In the genomic region with DNA sequence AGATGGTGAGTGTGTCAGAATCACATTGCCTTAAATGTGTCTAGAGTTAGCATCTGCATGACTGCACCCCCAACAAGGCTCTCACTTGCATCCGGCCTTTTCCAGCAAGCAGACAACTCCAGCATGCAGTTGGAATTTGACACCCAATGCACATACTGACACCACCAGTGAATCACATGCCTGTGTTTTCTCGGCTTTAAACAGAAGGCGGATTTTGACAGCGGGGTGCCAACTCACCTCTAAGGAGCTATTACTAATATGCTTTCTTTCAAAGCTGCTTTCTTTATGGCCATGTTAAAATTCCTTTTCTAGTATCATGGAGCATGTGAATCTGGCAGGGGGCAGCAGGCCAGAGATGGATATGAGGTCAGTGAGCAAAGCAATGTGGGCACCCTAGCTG, we compare ENCODE assay signal across 9 cellular contexts.
DNase-seq lines count a peak whose midpoint lies in the region; ATAC-seq and TF ChIP-seq lines count a peak whose summit lies in the region.
"Had no signal": no experiment of that assay in that cellular context is flagged by ENCODE, and none has a peak within 500 bp of the region (broad histone marks: within the 10 kb centered on the region; RNA-seq: fewer than 3 reads in every experiment).

No MANE protein-coding gene starts in this region.

- H3K27me3 Mint-ChIP-seq in endodermal cell (ENCODE audit: insufficient read depth): peaks cover 5% of the 10 kb centered on the region

- POLR2A ChIA-PET in HEK293 (lab: Yijun Ruan, JAX): no interaction called here

- CTCF ChIA-PET in HEK293 (lab: Yijun Ruan, JAX): no interaction called here

- no peak for TF ChIP-seq CTCF in HEK293 (tag by site-specific recombination; IDR thresholded peaks at IDR 0.05)
- no peak for TF ChIP-seq CTCF in endodermal cell (conservative IDR thresholded peaks at IDR 0.05)
- TF ChIP-seq CTCF in retinal pigment epithelial cell (conservative IDR thresholded peaks at IDR 0.05; ENCODE audit: low read depth, low read length): peak; percentile 7

- WGBS in endodermal cell (ENCODE audit: insufficient coverage in 1 of 2, insufficient read length in 1 of 2), 2 experiments: 40 to 64% methylated on average over 4 of the region's 4 CpGs
- WGBS in aorta, 2 donors: 74 to 79% methylated on average over 4 of the region's 4 CpGs

- H3K4me3 Mint-ChIP-seq in endodermal cell: no peak overlapping the region

- no peaks in the 10 kb centered on the region for H3K27me3 ChIP-seq in endodermal cell (ENCODE audit: control insufficient read depth, insufficient read depth, low read length, poor library complexity, severe bottlenecking)
- H3K27me3 ChIP-seq in aorta (ENCODE audit: control insufficient read depth in 1 of 2, insufficient read depth in 2 of 2, low read length in 1 of 2): no peaks in the 10 kb centered on the region

- H3K9ac ChIP-seq in endodermal cell (ENCODE audit: extremely low read depth, low read length, poor library complexity, severe bottlenecking): no peak overlapping the region

- DNase-seq in NCI-H2196 (lab: John Stamatoyannopoulos, UW; ENCODE audit: unreplicated experiment): peak; percentile 56
- peak; percentile 88 for DNase-seq in endodermal cell
- peak; percentile 89 for DNase-seq in retinal pigment epithelial cell (ENCODE audit: low read depth)
- no peak for DNase-seq in G401 (ENCODE audit: low spot score)
- DNase-seq in aorta: no peak
- DNase-seq: NCI-H526; stimulated activated CD4-positive, alpha-beta T cell treated with anti-CD3 and anti-CD28 coated beads, Interleukin-1b, Interleukin-23, amount 100 ng/mL, for 48 hours had no signal

- intact Hi-C loops in aorta (cut with DNase I): no loop called here

- no peaks in the 10 kb centered on the region for H3K36me3 Mint-ChIP-seq in endodermal cell (ENCODE audit: low read depth)

- H3K36me3 ChIP-seq in HEK293 (ENCODE audit: control insufficient read depth in 2 of 2, insufficient read depth in 1 of 2, low read length in 2 of 2) (no peaks in the 10 kb centered on the region), endodermal cell (ENCODE audit: control insufficient read depth, insufficient read depth, low read length) (no peaks in the 10 kb centered on the region), aorta (ENCODE audit: control insufficient read depth in 1 of 2, insufficient read depth in 2 of 2, low read length in 1 of 2) (no peaks in the 10 kb centered on the region)

- H3K9me3 Mint-ChIP-seq in endodermal cell: peaks cover 12% of the 10 kb centered on the region

- ATAC-seq in HG03442 (IDR thresholded peaks at IDR 0.05; ENCODE audit: unreplicated experiment) (no peak), aorta (ENCODE audit: low FRiP score) (no peak)

- no peak overlapping the region for H3K27ac ChIP-seq in HEK293 (ENCODE audit: extremely low read depth, low read depth, low read length)
- H3K27ac ChIP-seq in endodermal cell (ENCODE audit: low read depth, low read length): no peak overlapping the region
- H3K27ac ChIP-seq in aorta (ENCODE audit: low read depth in 1 of 2, low read length in 2 of 2): no peak overlapping the region

- no peak overlapping the region for H3K27ac Mint-ChIP-seq in endodermal cell

- H3K4me1 ChIP-seq in HEK293 (ENCODE audit: control insufficient read depth, insufficient read depth, low read length): no peaks in the 10 kb centered on the region
- peaks cover 4% of the 10 kb centered on the region for H3K4me1 ChIP-seq in endodermal cell (ENCODE audit: control insufficient read depth, insufficient read depth, low read length)
- H3K4me1 ChIP-seq in aorta (ENCODE audit: control insufficient read depth in 1 of 2, insufficient read depth in 2 of 2, low read length in 2 of 2): no peaks in the 10 kb centered on the region

- no peaks in the 10 kb centered on the region for H3K9me3 ChIP-seq in HEK293 (ENCODE audit: control insufficient read depth, insufficient read depth, low read depth, low read length)
- H3K9me3 ChIP-seq in endodermal cell (ENCODE audit: control insufficient read depth, low read length): peaks cover 22% of the 10 kb centered on the region
- no peaks in the 10 kb centered on the region for H3K9me3 ChIP-seq in aorta (ENCODE audit: control insufficient read depth, low read length)

- peaks cover 25% of the 10 kb centered on the region for H3K4me1 Mint-ChIP-seq in endodermal cell

- no peak overlapping the region for H3K4me3 ChIP-seq in HEK293 (ENCODE audit: low read depth, low read length)
- no peak overlapping the region for H3K4me3 ChIP-seq in endodermal cell (ENCODE audit: low read length)
- no peak overlapping the region for H3K4me3 ChIP-seq in retinal pigment epithelial cell (ENCODE audit: low read length)
- no peak overlapping the region for H3K4me3 ChIP-seq in aorta (ENCODE audit: low read length in 2 of 2)

- in situ Hi-C loops in G401 (cut with HindIII; ENCODE audit: low sequenced_read_pairs): no loop called here

TF ChIP-seq in HEK293, 187 proteins besides CTCF, POLR2A, EP300 and RAD21 (continues in another document):
- peak; percentile 58; the same call in 1 of the 2 replicates for TF ChIP-seq TRIM28 (IDR thresholded peaks at IDR 0.05; ENCODE audit: borderline replicate concordance, low read length)
- no peak for TF ChIP-seq GLI4 (tag by site-specific recombination; IDR thresholded peaks at IDR 0.05)
- no peak for TF ChIP-seq ZNF596 (tag by site-specific recombination; IDR thresholded peaks at IDR 0.05)
- TF ChIP-seq HIC1 (tag by site-specific recombination; IDR thresholded peaks at IDR 0.05): peak; percentile 39; the same call in 1 of the 2 replicates
- no peak for TF ChIP-seq OVOL3 (tag by site-specific recombination; IDR thresholded peaks at IDR 0.05)
- no peak for TF ChIP-seq ZNF623 (tag by site-specific recombination; IDR thresholded peaks at IDR 0.05)
- no peak for TF ChIP-seq ZNF211 (tag by site-specific recombination; IDR thresholded peaks at IDR 0.05; ENCODE audit: low read depth)
- TF ChIP-seq SP7 (tag by site-specific recombination; IDR thresholded peaks at IDR 0.05): no peak
- no peak for TF ChIP-seq ZNF341 (tag by site-specific recombination; IDR thresholded peaks at IDR 0.05; ENCODE audit: low read depth)
- no peak for TF ChIP-seq REPIN1 (tag by site-specific recombination; IDR thresholded peaks at IDR 0.05; ENCODE audit: low read depth)
- TF ChIP-seq GLIS1 (tag by site-specific recombination; IDR thresholded peaks at IDR 0.05): peak; percentile 25
- TF ChIP-seq, protein P1, sequence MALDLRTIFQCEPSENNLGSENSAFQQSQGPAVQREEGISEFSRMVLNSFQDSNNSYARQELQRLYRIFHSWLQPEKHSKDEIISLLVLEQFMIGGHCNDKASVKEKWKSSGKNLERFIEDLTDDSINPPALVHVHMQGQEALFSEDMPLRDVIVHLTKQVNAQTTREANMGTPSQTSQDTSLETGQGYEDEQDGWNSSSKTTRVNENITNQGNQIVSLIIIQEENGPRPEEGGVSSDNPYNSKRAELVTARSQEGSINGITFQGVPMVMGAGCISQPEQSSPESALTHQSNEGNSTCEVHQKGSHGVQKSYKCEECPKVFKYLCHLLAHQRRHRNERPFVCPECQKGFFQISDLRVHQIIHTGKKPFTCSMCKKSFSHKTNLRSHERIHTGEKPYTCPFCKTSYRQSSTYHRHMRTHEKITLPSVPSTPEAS (tag by site-specific recombination; IDR thresholded peaks at IDR 0.05): 0 out of 2 replicates have a peak, but pooled peaks have one; percentile 17
- TF ChIP-seq ZNF221 (tag by site-specific recombination; IDR thresholded peaks at IDR 0.05; ENCODE audit: borderline replicate concordance): no peak
- no peak for TF ChIP-seq GFI1B (tag by site-specific recombination; IDR thresholded peaks at IDR 0.05)
- no peak for TF ChIP-seq HOXC10 (CRISPR knock-in tag; IDR thresholded peaks at IDR 0.05)
- TF ChIP-seq ZNF121 (tag by site-specific recombination; IDR thresholded peaks at IDR 0.05): no peak

Comparison
In these comparisons a context has a peak if more than half of its experiments do, and no peak if none do; other contexts are left out.
1. DNase-seq: peak in NCI-H2196 (single experiment), endodermal cell (single experiment) and retinal pigment epithelial cell (single experiment); none in G401 (single experiment) and aorta (0 of 2).